Comparison of ENCODE assay signal across 28 cellular contexts in the genomic region with DNA sequence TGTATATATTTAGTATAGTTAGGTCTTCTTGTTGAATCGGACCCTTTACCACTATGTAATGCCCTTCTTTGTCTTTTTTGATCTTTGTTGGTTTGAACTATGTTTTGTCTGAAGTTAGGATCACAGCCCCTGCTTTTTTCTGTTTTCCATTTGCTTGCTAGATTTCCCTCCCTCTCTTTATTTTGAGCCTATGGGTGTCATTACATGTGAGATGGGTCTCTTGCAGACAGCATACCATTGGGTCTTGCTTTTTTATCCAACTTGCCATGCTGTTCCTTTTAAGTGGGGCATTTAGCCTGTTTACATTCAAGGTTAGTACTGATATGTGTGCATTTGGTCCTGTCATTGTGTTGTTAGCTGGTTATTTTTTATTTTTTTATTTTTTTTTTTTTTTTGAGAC.
"Had no signal": no experiment of that assay in that cellular context is flagged by ENCODE, and none has a peak within 500 bp of the region (broad histone marks: within the 10 kb centered on the region; RNA-seq: fewer than 3 reads in every experiment).

No MANE protein-coding gene starts in this region.

- H3K27ac ChIP-seq: stomach, suprapubic skin, testis, thoracic aorta, thyroid gland, tibial artery, tibial nerve, transverse colon, upper lobe of left lung, upper lobe of right lung, uterus, vagina had no signal

- H3K4me3 ChIP-seq: stomach, suprapubic skin, testis, thoracic aorta, thyroid gland, tibial artery, tibial nerve, transverse colon, upper lobe of left lung, upper lobe of right lung, uterus, vagina had no signal

- H3K36me3 Mint-ChIP-seq: stimulated activated effector memory CD8-positive, alpha-beta T cell treated with anti-CD3 and anti-CD28 coated beads, Interleukin-12 subunit alpha, Interleukin-12 subunit beta, amount 100 ng/mL, for 72 hours; stimulated activated memory B cell treated with anti-CD40 and anti-IgM and Interleukin-4, amounts not matched to agents 10 μg/mL and 1 μg/mL and 100 μg/mL, for 72 hours; stimulated activated naive B cell treated with anti-CD40 and anti-IgM and Interleukin-4, amounts not matched to agents 10 μg/mL and 1 μg/mL and 100 μg/mL, for 72 hours; type B pancreatic cell had no signal

- H3K27me3 ChIP-seq: stomach, suprapubic skin, testis, thyroid gland, tibial artery, tibial nerve, transverse colon, upper lobe of left lung, upper lobe of right lung, vagina had no signal

- H3K27ac Mint-ChIP-seq: stimulated activated effector memory CD8-positive, alpha-beta T cell treated with anti-CD3 and anti-CD28 coated beads, Interleukin-12 subunit alpha, Interleukin-12 subunit beta, amount 100 ng/mL, for 72 hours; stimulated activated memory B cell treated with anti-CD40 and anti-IgM and Interleukin-4, amounts not matched to agents 10 μg/mL and 1 μg/mL and 100 μg/mL, for 72 hours; stimulated activated naive B cell treated with anti-CD40 and anti-IgM and Interleukin-4, amounts not matched to agents 10 μg/mL and 1 μg/mL and 100 μg/mL, for 72 hours; stimulated activated naive CD8-positive, alpha-beta T cell treated with anti-CD3 and anti-CD28 coated beads, Interleukin-15, amount 100 ng/mL, for 72 hours; stimulated activated naive CD8-positive, alpha-beta T cell treated with anti-CD3 and anti-CD28 coated beads, Interleukin-15, Interleukin-2, amounts not matched to agents 100 ng/mL and 50 ng/mL, for 24 hours; type B pancreatic cell had no signal

- H3K4me1 Mint-ChIP-seq: stimulated activated effector memory CD8-positive, alpha-beta T cell treated with anti-CD3 and anti-CD28 coated beads, Interleukin-12 subunit alpha, Interleukin-12 subunit beta, amount 100 ng/mL, for 72 hours; stimulated activated memory B cell treated with anti-CD40 and anti-IgM and Interleukin-4, amounts not matched to agents 10 μg/mL and 1 μg/mL and 100 μg/mL, for 72 hours; stimulated activated naive B cell treated with anti-CD40 and anti-IgM and Interleukin-4, amounts not matched to agents 10 μg/mL and 1 μg/mL and 100 μg/mL, for 72 hours; stimulated activated naive CD8-positive, alpha-beta T cell treated with anti-CD3 and anti-CD28 coated beads, Interleukin-15, amount 100 ng/mL, for 72 hours had no signal

- H3K4me3 Mint-ChIP-seq: stimulated activated effector memory CD8-positive, alpha-beta T cell treated with anti-CD3 and anti-CD28 coated beads, Interleukin-12 subunit alpha, Interleukin-12 subunit beta, amount 100 ng/mL, for 72 hours; stimulated activated memory B cell treated with anti-CD40 and anti-IgM and Interleukin-4, amounts not matched to agents 10 μg/mL and 1 μg/mL and 100 μg/mL, for 72 hours; stimulated activated naive B cell treated with anti-CD40 and anti-IgM and Interleukin-4, amounts not matched to agents 10 μg/mL and 1 μg/mL and 100 μg/mL, for 72 hours; stimulated activated naive CD8-positive, alpha-beta T cell treated with anti-CD3 and anti-CD28 coated beads, Interleukin-15, amount 100 ng/mL, for 72 hours; stimulated activated naive CD8-positive, alpha-beta T cell treated with anti-CD3 and anti-CD28 coated beads, Interleukin-15, Interleukin-2, amounts not matched to agents 100 ng/mL and 50 ng/mL, for 24 hours; type B pancreatic cell had no signal

- H3K4me1 ChIP-seq: stomach, suprapubic skin, testis, thyroid gland, tibial artery, tibial nerve, transverse colon, upper lobe of left lung, upper lobe of right lung, uterus, vagina had no signal

- H3K36me3 ChIP-seq: stomach, suprapubic skin, thoracic aorta, thyroid gland, tibial artery, tibial nerve, transverse colon, upper lobe of left lung, upper lobe of right lung, uterus, vagina had no signal

- H3K9me3 ChIP-seq: suprapubic skin, testis, thoracic aorta, thyroid gland, tibial artery, upper lobe of right lung, uterus, vagina had no signal

- DNase-seq: stimulated activated CD4-positive, alpha-beta T cell treated with anti-CD3 and anti-CD28 coated beads, Interleukin-2, amount 100 ng/mL, for 48 hours; stimulated activated CD4-positive, alpha-beta T cell treated with anti-CD3 and anti-CD28 coated beads, Interleukin-4, amount 100 ng/mL, for 1 hour; stimulated activated CD4-positive, alpha-beta T cell treated with anti-CD3 and anti-CD28 coated beads, Interleukin-4, amount 100 ng/mL, for 24 hours; stimulated activated CD4-positive, alpha-beta T cell treated with anti-CD3 and anti-CD28 coated beads, Interleukin-4, amount 100 ng/mL, for 4 hours; stimulated activated CD8-positive, alpha-beta memory T cell treated with anti-CD3 and anti-CD28 coated beads, Interleukin-4, amount 100 ng/mL, for 48 hours; stimulated activated naive B cell treated with anti-CD40 and anti-IgM and Interleukin-4, amounts not matched to agents 10 μg/mL and 1 μg/mL and 100 μg/mL, for 72 hours; stimulated activated naive CD4-positive, alpha-beta T cell; stimulated activated naive CD4-positive, alpha-beta T cell treated with Interleukin-2 at 50 U/mL for 16 hours; stimulated activated naive CD8-positive, alpha-beta T cell treated with anti-CD3 and anti-CD28 coated beads, Interleukin-15, amount 100 ng/mL, for 72 hours; stimulated activated naive CD8-positive, alpha-beta T cell treated with anti-CD3 and anti-CD28 coated beads, Interleukin-15, Interleukin-2, amounts not matched to agents 100 U/mL and 50 U/mL, for 24 hours; stomach; substantia nigra; testis; thyroid gland; tibial artery; transverse colon; trophoblast cell; upper lobe of left lung; upper lobe of right lung; uterus had no signal

- H3K9me3 Mint-ChIP-seq: stimulated activated naive CD8-positive, alpha-beta T cell treated with anti-CD3 and anti-CD28 coated beads, Interleukin-15, Interleukin-2, amounts not matched to agents 100 ng/mL and 50 ng/mL, for 24 hours had no signal
